Comparison of ENCODE assay signal across 8 cellular contexts in genomic region chr12:122265931-122266771, GRCh38. TPM values are rescaled to one million over a fixed set of nuclear protein-coding genes. Genes with fewer than 3 reads are reported as not detected.
A peak's percentile ranks its signal among the peaks of the same experiment; 100 is the strongest.
DNase-seq lines count a peak whose midpoint lies in the region; ATAC-seq and TF ChIP-seq lines count a peak whose summit lies in the region.

VPS33A (minus strand) TSS chr12:122266494; CDS start chr12:122266408, 86 bp downstream.

- no peaks in the 10 kb centered on the region for H3K9me3 ChIP-seq in thoracic aorta

- H3K36me3 ChIP-seq in thoracic aorta, result peaks cover 24% of the 10 kb centered on the region

- ATAC-seq in HG02763 (IDR thresholded peaks at IDR 0.05; ENCODE audit: unreplicated experiment), result peak; percentile 92
- peak; percentile 97 for ATAC-seq in Right ventricle myocardium inferior
- peak; percentile 95 for ATAC-seq in thoracic aorta (ENCODE audit: insufficient number of reproducible peaks, low FRiP score, low read depth)

- H3K4me1 ChIP-seq in thoracic aorta (ENCODE audit: control insufficient read depth in 1 of 2, low read depth in 2 of 2), result peaks cover 12% of the 10 kb centered on the region in 2 donors

- peak within 1 kb of the TSS; percentile 88 to 89 for H3K27ac ChIP-seq in thoracic aorta

- H3K4me3 Mint-ChIP-seq in osteocyte (ENCODE audit: unreplicated experiment), result peak within 1 kb of the TSS; percentile 94

- peaks cover 14% of the 10 kb centered on the region for H3K36me3 Mint-ChIP-seq in osteocyte (ENCODE audit: unreplicated experiment)

- peak within 1 kb of the TSS; percentile 97 for H3K27ac Mint-ChIP-seq in osteocyte (ENCODE audit: unreplicated experiment)

- no peaks in the 10 kb centered on the region for H3K27me3 Mint-ChIP-seq in osteocyte (ENCODE audit: unreplicated experiment)

- H3K9me3 Mint-ChIP-seq in osteocyte (ENCODE audit: unreplicated experiment), result no peaks in the 10 kb centered on the region

- peak within 1 kb of the TSS; percentile 91 for H3K4me3 ChIP-seq in GM12865 (ENCODE audit: low read depth, low read length)
- peak within 1 kb of the TSS; percentile 86 for H3K4me3 ChIP-seq in thoracic aorta

- TF ChIP-seq CTCF in GM12865 (IDR thresholded peaks at IDR 0.05; ENCODE audit: insufficient read depth, low read depth, low read length, missing control alignments) (no peak), osteocyte (IDR thresholded peaks at IDR 0.05) (no peak), thoracic aorta (IDR thresholded peaks at IDR 0.05) (no peak)

- peaks cover 19% of the 10 kb centered on the region for H3K4me1 Mint-ChIP-seq in osteocyte (ENCODE audit: unreplicated experiment)

- H3K27me3 ChIP-seq in thoracic aorta (replicated peaks; ENCODE audit: insufficient read depth), result no peaks in the 10 kb centered on the region

- intact Hi-C loops in Right ventricle myocardium inferior (cut with DNase I), result no loop called here

- peak; percentile 99 for DNase-seq in GM12865 (ENCODE audit: low read depth)
- peak; percentile 78 for DNase-seq in NCI-H1417 treated with DMSO at 0.1 percent for 48 hours (lab: John Stamatoyannopoulos, UW)
- DNase-seq in SW 1271 (lab: John Stamatoyannopoulos, UW), result peak; percentile 93 to 94
- DNase-seq in activated naive CD8-positive, alpha-beta T cell treated with anti-CD3 and anti-CD28 coated beads, Interleukin-2, amount 50 U/mL, for 16 hours (ENCODE audit: low read depth, low spot score), result peak; percentile 86
- peak; percentile 98 for DNase-seq in Right ventricle myocardium inferior (ENCODE audit: missing footprints)
- DNase-seq in osteocyte (ENCODE audit: extremely low spot score, unreplicated experiment), result peak; percentile 99
- DNase-seq in thoracic aorta (ENCODE audit: low spot score), result peak; percentile 86

RNA-seq across cellular contexts. Expression of gene VPS33A, which starts in this region (rescaled TPM):
- total RNA-seq in Right ventricle myocardium inferior (10.8 TPM), osteocyte (22.2 and 23.1 TPM in 2 replicates), thoracic aorta (10 to 100 TPM; 10.7 to 12.5 TPM)

Comparison
In these comparisons a context has a peak if more than half of its experiments do, and no peak if none do; other contexts are left out.
1. Peak in every context shown above with its lines: DNase-seq, ATAC-seq, H3K4me3 ChIP-seq and H3K27ac ChIP-seq.